ENCODE assay signal across 21 cellular contexts in genomic region chr6:167121471-167121870, GRCh38. TPM values are rescaled to one million over a fixed set of nuclear protein-coding genes. Genes with fewer than 3 reads are reported as not detected.
DNase-seq lines count a peak whose midpoint lies in the region; ATAC-seq, FAIRE-seq and TF ChIP-seq lines count a peak whose summit lies in the region.
"Had no signal": no experiment of that assay in that cellular context is flagged by ENCODE, and none has a peak within 500 bp of the region (broad histone marks: within the 10 kb centered on the region; RNA-seq: fewer than 3 reads in every experiment).

No MANE protein-coding gene starts in this region.

- peaks cover 31% of the 10 kb centered on the region for H3K27me3 ChIP-seq in DOHH2 (ENCODE audit: control insufficient read depth, low read length)
- peaks cover 0 to 8% (median 0%) of the 10 kb centered on the region in 7 donors for H3K27me3 ChIP-seq in spleen (replicated peaks in 1 of 7)

- peak overlapping the region; percentile 51 for H3K4me3 ChIP-seq in DOHH2 (ENCODE audit: low read length)
- H3K4me3 ChIP-seq in spleen = peak overlapping the region in 5 of 8 donors; percentile 4 to 70 (median 44)
- H3K4me3 ChIP-seq: HAP-1, skin epidermis, tibial artery had no signal

- peak overlapping the region; percentile 69 for H3K4me2 ChIP-seq in DOHH2 (ENCODE audit: low read length)

- H3K4me3 Mint-ChIP-seq in activated naive CD8-positive, alpha-beta T cell treated with anti-CD3 and anti-CD28 coated beads, Interleukin-2, amount 10 ng/mL, durations not matched to agents 7 days and 5 days = peak overlapping the region; percentile 9

- 63 to 80% (median 77%) methylated on average over 6 of the region's 6 CpGs for WGBS in spleen, 5 donors

- no peaks in the 10 kb centered on the region for H3K79me2 ChIP-seq in DOHH2 (ENCODE audit: control insufficient read depth, low read length)

- intact Hi-C loops in spleen (cut with DNase I; ENCODE audit: low total_unique reads) = no loop called here

- DNase-seq in activated naive CD8-positive, alpha-beta T cell treated with anti-CD3 and anti-CD28 coated beads, Interleukin-2, amount 10 ng/mL, durations not matched to agents 7 days and 5 days = no peak
- DNase-seq in spleen (no peak), germinal center (ENCODE audit: low spot score) (no peak), HTR-8/SVneo (ENCODE audit: insufficient read length, low spot score) (no peak)
- DNase-seq: activated CD8-positive, alpha-beta memory T cell treated with anti-CD3 and anti-CD28 coated beads, Interleukin-2, amount 50 U/mL, for 4 hours; dermis blood vessel endothelial cell; erythroblast; NCI-H1694; NCI-H226; NK-92 treated with Interleukin-12 subunit alpha and Interleukin-12 subunit beta, amount 100 ng/mL, for 24 hours; T-helper 1 cell; tibial artery had no signal

- H3K27ac Mint-ChIP-seq in activated naive CD8-positive, alpha-beta T cell treated with anti-CD3 and anti-CD28 coated beads, Interleukin-2, amount 10 ng/mL, durations not matched to agents 7 days and 5 days = peak overlapping the region; percentile 74
- H3K27ac Mint-ChIP-seq: activated naive CD4-positive, alpha-beta T cell treated with anti-CD3 and anti-CD28 coated beads, Interleukin-2, amount 50 U/mL, for 72 hours had no signal

- POLR2A ChIA-PET in activated naive CD8-positive, alpha-beta T cell treated with anti-CD3 and anti-CD28 coated beads, Interleukin-2, amount 10 ng/mL, durations not matched to agents 7 days and 5 days (lab: Charles Lee) = interaction anchor here (2.3 kb wide), 1 partner anchor 27 kb away, joined by 9 read pairs; no protein-coding TSS in a partner anchor

- FAIRE-seq in HTR-8/SVneo (lab: Jason Lieb, UNC) = no peak

- H3K36me3 ChIP-seq in DOHH2 (ENCODE audit: control insufficient read depth, low read length) (no peaks in the 10 kb centered on the region), spleen (peaks cover 0 to 6% (median 0%) of the 10 kb centered on the region in 6 donors)
- H3K36me3 ChIP-seq: HAP-1, tibial artery had no signal

- no peaks in the 10 kb centered on the region for H3K9me3 Mint-ChIP-seq in activated naive CD8-positive, alpha-beta T cell treated with anti-CD3 and anti-CD28 coated beads, Interleukin-2, amount 10 ng/mL, durations not matched to agents 7 days and 5 days
- H3K9me3 Mint-ChIP-seq: activated naive CD4-positive, alpha-beta T cell treated with anti-CD3 and anti-CD28 coated beads, Interleukin-2, amount 50 U/mL, for 72 hours had no signal

- H3K36me3 Mint-ChIP-seq in activated naive CD8-positive, alpha-beta T cell treated with anti-CD3 and anti-CD28 coated beads, Interleukin-2, amount 10 ng/mL, durations not matched to agents 7 days and 5 days = no peaks in the 10 kb centered on the region
- H3K36me3 Mint-ChIP-seq: activated naive CD4-positive, alpha-beta T cell treated with anti-CD3 and anti-CD28 coated beads, Interleukin-2, amount 50 U/mL, for 72 hours had no signal

- H3K9me3 ChIP-seq in DOHH2 (ENCODE audit: control insufficient read depth, insufficient read depth, low read length) (no peaks in the 10 kb centered on the region), spleen (peaks cover 0 to 2% (median 0%) of the 10 kb centered on the region in 8 donors)
- H3K9me3 ChIP-seq: tibial artery had no signal

- no peaks in the 10 kb centered on the region for H3K9me2 ChIP-seq in DOHH2 (replicated peaks; ENCODE audit: control insufficient read depth, low read length)

- peaks cover 71% of the 10 kb centered on the region for H3K4me1 ChIP-seq in DOHH2 (ENCODE audit: control insufficient read depth, low read length)
- H3K4me1 ChIP-seq in spleen = peaks cover 15 to 87% (median 51%) of the 10 kb centered on the region in 6 donors
- H3K4me1 ChIP-seq: HAP-1 had no signal

- peaks cover 4% of the 10 kb centered on the region for H3K27me3 Mint-ChIP-seq in activated naive CD8-positive, alpha-beta T cell treated with anti-CD3 and anti-CD28 coated beads, Interleukin-2, amount 10 ng/mL, durations not matched to agents 7 days and 5 days

- TF ChIP-seq CTCF in DOHH2 (IDR thresholded peaks at IDR 0.05; ENCODE audit: low read depth, low read length, poor library complexity, severe bottlenecking) = no peak
- no peak for TF ChIP-seq CTCF in spleen (IDR thresholded peaks at IDR 0.05 in 8 of 11, conservative IDR thresholded peaks at IDR 0.05 in 3 of 11)

- TF ChIP-seq POLR2A in spleen (IDR thresholded peaks at IDR 0.05) = peak in 1 of 3 donors; percentile 26

- H4K20me1 ChIP-seq in DOHH2 (ENCODE audit: control insufficient read depth, insufficient read depth, low read depth, low read length) = peaks cover 17% of the 10 kb centered on the region; the same call in 1 of the 2 replicates

- peaks cover 25% of the 10 kb centered on the region for H3F3A ChIP-seq in DOHH2 (ENCODE audit: control insufficient read depth, insufficient read depth)

- H3K27ac ChIP-seq in DOHH2 (ENCODE audit: low read depth, low read length) = no peak overlapping the region
- H3K27ac ChIP-seq in spleen = peak overlapping the region; percentile 71 to 93 (median 84)
- H3K27ac ChIP-seq: tibial artery had no signal

- peaks cover 36% of the 10 kb centered on the region for H3K4me1 Mint-ChIP-seq in activated naive CD8-positive, alpha-beta T cell treated with anti-CD3 and anti-CD28 coated beads, Interleukin-2, amount 10 ng/mL, durations not matched to agents 7 days and 5 days

- peak; percentile 1 for ATAC-seq in HG03066 (IDR thresholded peaks at IDR 0.05; ENCODE audit: low read depth, unreplicated experiment)
- no peak for ATAC-seq in activated naive CD8-positive, alpha-beta T cell treated with anti-CD3 and anti-CD28 coated beads, Interleukin-2, amount 10 ng/mL, durations not matched to agents 7 days and 5 days (ENCODE audit: low read depth)
- ATAC-seq in HG02938 (IDR thresholded peaks at IDR 0.05; ENCODE audit: unreplicated experiment) = no peak
- ATAC-seq: activated naive CD4-positive, alpha-beta T cell treated with anti-CD3 and anti-CD28 coated beads, Interleukin-2, amount 50 U/mL, for 72 hours; left lobe of liver had no signal

RNA-seq across cellular contexts. Expression of gene CCR6, which starts 1.4 kb away (rescaled TPM):
- 1 to 10 TPM; 3.0 to 3.6 TPM for total RNA-seq in activated naive CD8-positive, alpha-beta T cell treated with anti-CD3 and anti-CD28 coated beads, Interleukin-2, amount 10 ng/mL, durations not matched to agents 7 days and 5 days
- 10 to 100 TPM; 15.5 to 37.0 (median 19.5) TPM for total RNA-seq in spleen
- 10 to 100 TPM; 16.1 to 26.9 (median 22.7) TPM for polyA plus RNA-seq in spleen
- total RNA-seq: activated naive CD4-positive, alpha-beta T cell treated with anti-CD3 and anti-CD28 coated beads, Interleukin-2, amount 50 U/mL, for 72 hours; dermis blood vessel endothelial cell; left lobe of liver; LHCN-M2 had no signal
- polyA plus RNA-seq: BJ had no signal

RNA-seq across cellular contexts. Expression of gene GPR31, which starts 36.3 kb away (rescaled TPM):
- not detected for total RNA-seq in activated naive CD8-positive, alpha-beta T cell treated with anti-CD3 and anti-CD28 coated beads, Interleukin-2, amount 10 ng/mL, durations not matched to agents 7 days and 5 days
- total RNA-seq in spleen = 1 to 10 TPM in 1 of 7 donors, under 1 TPM in 2, not detected in 4; 0.24 to 1.0 (median 0.94) TPM
- not detected for polyA plus RNA-seq in spleen
- total RNA-seq: activated naive CD4-positive, alpha-beta T cell treated with anti-CD3 and anti-CD28 coated beads, Interleukin-2, amount 50 U/mL, for 72 hours; dermis blood vessel endothelial cell; left lobe of liver; LHCN-M2 had no signal
- polyA plus RNA-seq: BJ had no signal
